ENCODE assay signal across 8 cellular contexts in the genomic region with DNA sequence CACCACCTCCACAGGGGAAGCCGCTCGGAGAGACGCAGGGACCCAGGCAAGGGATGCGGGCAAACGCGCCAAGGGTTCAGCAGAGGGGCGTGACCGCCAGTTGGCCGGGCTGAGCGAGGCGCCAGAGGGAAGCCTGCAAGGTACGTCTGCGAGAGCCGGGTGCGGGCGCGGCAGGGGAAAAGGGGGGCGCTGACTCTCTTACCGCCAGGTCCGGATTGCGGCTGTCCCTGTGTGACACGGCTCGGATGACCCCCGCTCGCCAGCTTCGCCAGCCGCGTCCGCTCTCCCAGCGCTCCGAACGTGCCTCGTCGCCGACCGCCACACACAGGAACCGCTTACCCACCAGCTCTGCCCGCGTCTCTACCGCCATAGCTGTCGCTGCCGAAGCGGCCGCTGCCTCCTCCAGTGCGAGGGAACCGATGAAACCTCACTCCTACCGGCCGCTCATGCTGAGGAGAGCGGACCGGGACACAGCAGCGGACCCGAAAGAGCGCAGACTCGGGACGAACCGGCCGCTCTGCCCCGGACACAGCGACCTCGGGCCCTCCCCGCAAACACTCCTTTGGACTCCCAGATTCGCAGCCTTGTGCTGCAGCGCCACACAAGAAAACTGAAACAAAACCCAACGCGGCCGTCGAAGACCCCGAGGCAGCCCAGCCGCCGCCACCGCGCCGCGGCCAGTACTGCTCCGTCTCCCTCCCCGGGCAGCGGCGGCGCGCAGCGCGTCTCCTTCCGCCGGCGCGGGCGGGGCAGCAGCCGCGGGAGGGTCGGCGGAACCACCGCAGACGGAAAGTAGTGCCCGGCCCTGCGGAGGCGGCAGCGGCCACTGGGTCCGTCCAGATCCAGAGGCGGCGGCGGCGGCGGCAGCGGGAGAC. TPM values are rescaled to one million over a fixed set of nuclear protein-coding genes. Genes with fewer than 3 reads are reported as not detected.
DNase-seq lines count a peak whose midpoint lies in the region; ATAC-seq, FAIRE-seq and TF ChIP-seq lines count a peak whose summit lies in the region.

JMJD1C (minus strand) TSS at position 685 of the 875 bp plus-strand sequence; CDS start at position 370, 315 bp downstream.

- peak within 1 kb of the TSS; percentile 73 for H3K4me2 ChIP-seq in keratinocyte (ENCODE audit: control insufficient read depth, extremely low read depth, insufficient read depth, low read depth, low read length)

- H4K20me1 ChIP-seq in keratinocyte (ENCODE audit: control insufficient read depth, extremely low read depth, insufficient read depth, low read length): no peaks in the 10 kb centered on the region

- H3K36me3 ChIP-seq in keratinocyte (ENCODE audit: control insufficient read depth in 2 of 2, extremely low read depth in 1 of 2, insufficient read depth in 2 of 2, low read length in 2 of 2): no peaks in the 10 kb centered on the region

- peaks cover 9% of the 10 kb centered on the region for H3K4me1 ChIP-seq in keratinocyte (ENCODE audit: control insufficient read depth, extremely low read depth, insufficient read depth, low read length)

- DNase-seq in 8988T (peak; percentile 49), NCI-H2171 treated with DMSO at 0.1 percent for 48 hours (lab: John Stamatoyannopoulos, UW) (peak; percentile 56), cerebellar cortex (ENCODE audit: low spot score) (peak; percentile 67), keratinocyte (ENCODE audit: low read depth, low spot score) (no peak)
- DNase-seq in activated CD4-positive, CD25-positive, alpha-beta regulatory T cell treated with anti-CD3 and anti-CD28 coated beads, Interleukin-2, amount 50 U/mL, for 72 hours: peak; percentile 64
- peak; percentile 35 to 40 for DNase-seq in stimulated activated CD4-positive, alpha-beta T cell treated with anti-CD3 and anti-CD28 coated beads, Interleukin-15, amount 100 ng/mL, for 1 hour (ENCODE audit: low read depth in 1 of 2, low spot score in 1 of 2)

- peak within 1 kb of the TSS; percentile 94 for H3K9ac ChIP-seq in keratinocyte (ENCODE audit: control insufficient read depth, extremely low read depth, insufficient read depth, low read length)

- peak within 1 kb of the TSS; percentile 78 for H2AFZ ChIP-seq in keratinocyte (ENCODE audit: control insufficient read depth, low read length)

- no peaks in the 10 kb centered on the region for H3K9me1 ChIP-seq in keratinocyte (ENCODE audit: control insufficient read depth, extremely low read depth, insufficient read depth, low read length)

- peak; percentile 72 for ATAC-seq in GM18502 (IDR thresholded peaks at IDR 0.05; ENCODE audit: poor library complexity, unreplicated experiment)
- peak; percentile 54 for ATAC-seq in HG02938 (IDR thresholded peaks at IDR 0.05; ENCODE audit: unreplicated experiment)

- no peaks in the 10 kb centered on the region for H3K9me3 ChIP-seq in keratinocyte (ENCODE audit: control insufficient read depth, low read depth, low read length)

- no peak for FAIRE-seq in keratinocyte (lab: Jason Lieb, UNC)

- H3K27ac ChIP-seq in keratinocyte (ENCODE audit: control insufficient read depth, insufficient read depth, low read length): peak within 1 kb of the TSS; percentile 78

- H3K4me3 ChIP-seq in keratinocyte (ENCODE audit: control insufficient read depth in 2 of 3, extremely low read depth in 1 of 3, insufficient read depth in 2 of 3, low read depth in 1 of 3, low read length in 3 of 3): peak within 1 kb of the TSS; percentile 83 to 89 (median 87)

- no peak for TF ChIP-seq CTCF in keratinocyte (optimal IDR thresholded peaks at IDR 0.05 in 1 of 3, IDR thresholded peaks at IDR 0.05 in 1 of 3, conservative IDR thresholded peaks at IDR 0.05 in 1 of 3; ENCODE audit: extremely low read depth in 1 of 3, insufficient read depth in 2 of 3, low read length in 3 of 3)

- H3K27me3 ChIP-seq in keratinocyte (ENCODE audit: control insufficient read depth, extremely low read depth, insufficient read depth, low read length): no peaks in the 10 kb centered on the region

- peaks cover 80% of the 10 kb centered on the region for H3K79me2 ChIP-seq in keratinocyte (ENCODE audit: control insufficient read depth, insufficient read depth, low read length)

- dilution Hi-C loops in keratinocyte (cut with MboI; ENCODE audit: extremely low pct_ligation_motif_present, low sequenced_read_pairs): no loop called here

RNA-seq across cellular contexts. Expression of gene JMJD1C, which starts in this region (rescaled TPM):
- polyA plus RNA-seq in keratinocyte: 24.9 to 38.2 TPM (median 26.6 TPM) in 3 replicates
- 81.0 TPM for polyA plus RNA-seq in keratinocyte (2011; ENCODE audit: low read depth)
- 9.0 and 22.2 TPM in 2 replicates for polyA plus RNA-seq in keratinocyte (2011; cell fraction: cytosol; rRNA removed)
- 49.7 and 62.2 TPM in 2 replicates for polyA plus RNA-seq in keratinocyte (2011; cell fraction: nucleus; rRNA removed)
- 18.7 and 43.8 TPM in 2 replicates for polyA plus RNA-seq in keratinocyte (2012; ENCODE audit: low replicate concordance)
- 19.1 to 117 TPM (median 79.7 TPM) in 3 replicates for polyA minus RNA-seq in keratinocyte
- polyA minus RNA-seq in keratinocyte (2011; cell fraction: cytosol; rRNA and poly(A)+ RNA removed): 17.8 TPM
- polyA minus RNA-seq in keratinocyte (2011; cell fraction: nucleus; rRNA and poly(A)+ RNA removed): 94.4 and 166 TPM in 2 replicates
